19 cellular contexts compared by ENCODE assay signal in the genomic region with DNA sequence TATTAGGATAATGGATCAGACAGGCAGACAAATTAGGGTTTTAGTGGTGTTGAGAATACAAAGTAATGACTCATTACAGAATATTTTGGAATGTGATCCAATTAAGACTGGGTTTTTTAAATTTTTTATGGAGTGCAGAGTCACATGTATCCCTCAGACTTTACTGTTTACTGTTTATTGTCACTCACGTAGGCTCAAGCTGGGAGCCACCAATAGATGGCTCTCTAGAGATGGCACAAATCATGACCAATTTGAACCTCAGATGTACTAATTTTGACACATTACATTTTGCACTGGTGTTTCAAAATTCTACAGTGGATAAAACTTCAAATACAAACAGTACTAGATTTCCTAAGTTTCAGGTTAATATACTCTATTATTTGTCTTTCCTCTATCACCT. TPM values are rescaled to one million over a fixed set of nuclear protein-coding genes. Genes with fewer than 3 reads are reported as not detected.
"Had no signal": no experiment of that assay in that cellular context is flagged by ENCODE, and none has a peak within 500 bp of the region (broad histone marks: within the 10 kb centered on the region; RNA-seq: fewer than 3 reads in every experiment).

No MANE protein-coding gene starts in this region.

- H3K9me3 ChIP-seq: thyroid gland had no signal

- H3K4me1 Mint-ChIP-seq: activated CD4-positive, alpha-beta T cell treated with anti-CD3 and anti-CD28 coated beads, Interleukin-2, amount 10 ng/mL, durations not matched to agents 7 days and 5 days had no signal

- H3K27ac ChIP-seq: thyroid gland had no signal

- H3K27ac Mint-ChIP-seq: activated CD4-positive, alpha-beta T cell treated with anti-CD3 and anti-CD28 coated beads, Interleukin-2, amount 10 ng/mL, durations not matched to agents 7 days and 5 days; activated T-cell treated with anti-CD3 and anti-CD28 coated beads, Interleukin-2, amount 50 U/mL, for 72 hours; mesothelial cell of epicardium; nephron had no signal

- H3K36me3 Mint-ChIP-seq: mesothelial cell of epicardium had no signal

- H3K27me3 Mint-ChIP-seq: activated CD4-positive, alpha-beta T cell treated with anti-CD3 and anti-CD28 coated beads, Interleukin-2, amount 10 ng/mL, durations not matched to agents 7 days and 5 days had no signal

- H3K27me3 ChIP-seq: thyroid gland had no signal

- FAIRE-seq: frontal cortex, keratinocyte had no signal

- H3K9me3 Mint-ChIP-seq: activated CD4-positive, alpha-beta T cell treated with anti-CD3 and anti-CD28 coated beads, Interleukin-2, amount 10 ng/mL, durations not matched to agents 7 days and 5 days; activated T-cell treated with anti-CD3 and anti-CD28 coated beads, Interleukin-2, amount 50 U/mL, for 72 hours; mesothelial cell of epicardium; nephron had no signal

- H3K4me1 ChIP-seq: thyroid gland had no signal

- ATAC-seq: activated T-cell treated with anti-CD3 and anti-CD28 coated beads, Interleukin-2, amount 50 U/mL, for 72 hours had no signal

- H3K4me3 ChIP-seq: lung, thyroid gland had no signal

- H3K4me3 Mint-ChIP-seq: activated CD4-positive, alpha-beta T cell treated with anti-CD3 and anti-CD28 coated beads, Interleukin-2, amount 10 ng/mL, durations not matched to agents 7 days and 5 days; activated T-cell treated with anti-CD3 and anti-CD28 coated beads, Interleukin-2, amount 50 U/mL, for 72 hours; mesothelial cell of epicardium; nephron had no signal

- H3K36me3 ChIP-seq: thyroid gland had no signal

- DNase-seq: activated CD4-positive, alpha-beta T cell treated with anti-CD3 and anti-CD28 coated beads, Interleukin-2, amount 10 ng/mL, durations not matched to agents 7 days and 5 days; activated CD8-positive, alpha-beta memory T cell treated with anti-CD3 and anti-CD28 coated beads, Interleukin-2, amount 50 U/mL, for 4 hours; activated effector memory CD4-positive, alpha-beta T cell treated with anti-CD3 and anti-CD28 coated beads, Interleukin-2, amount 50 U/mL, for 16 hours; activated naive CD4-positive, alpha-beta T cell treated with anti-CD3 and anti-CD28 coated beads, Interleukin-2, amount 50 U/mL, for 16 hours; activated T-cell treated with anti-CD3 and anti-CD28 coated beads, Interleukin-2, amount 50 U/mL, for 72 hours; aorta; cortex of kidney; nucleus accumbens; stimulated activated CD4-positive, alpha-beta T cell treated with anti-CD3 and anti-CD28 coated beads, Interleukin-12 subunit alpha, Interleukin-12 subunit beta, amount 100 ng/mL, for 4 hours; stimulated activated CD4-positive, alpha-beta T cell treated with anti-CD3 and anti-CD28 coated beads, Interleukin-1b, Interleukin-23, amount 100 ng/mL, for 48 hours; stimulated activated CD8-positive, alpha-beta memory T cell treated with anti-CD3 and anti-CD28 coated beads, Interleukin-4, amount 100 ng/mL, for 48 hours; stimulated activated naive CD4-positive, alpha-beta T cell; thyroid gland had no signal

RNA-seq across cellular contexts. Expression of a gene that starts 53.6 kb away (rescaled TPM):
- total RNA-seq: activated CD4-positive, alpha-beta T cell treated with anti-CD3 and anti-CD28 coated beads, Interleukin-2, amount 10 ng/mL, durations not matched to agents 7 days and 5 days; activated T-cell treated with anti-CD3 and anti-CD28 coated beads, Interleukin-2, amount 50 U/mL, for 72 hours; renal cortical epithelial cell had no signal
